In the genomic region with DNA sequence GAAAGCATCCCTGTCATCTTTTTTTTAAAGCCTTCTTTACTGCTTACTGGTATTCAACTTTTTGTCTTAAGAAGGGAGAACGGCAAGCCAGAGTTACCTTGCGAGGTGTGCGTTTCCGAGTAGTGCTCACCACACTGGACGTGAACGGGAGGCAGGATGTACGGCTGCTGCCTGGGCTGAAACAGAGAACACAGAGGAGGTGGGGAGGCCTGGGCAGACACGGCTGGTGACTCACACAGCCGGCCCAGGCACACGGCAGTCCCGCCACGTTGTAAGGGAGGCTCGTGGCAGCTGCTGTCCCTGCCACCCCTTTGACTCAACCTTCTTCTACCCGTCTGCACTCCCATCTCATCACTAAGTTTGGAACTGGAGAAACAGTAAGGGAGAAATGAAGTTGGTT, we compare ENCODE assay signal across 16 cellular contexts.
DNase-seq lines count a peak whose midpoint lies in the region; ATAC-seq, FAIRE-seq and TF ChIP-seq lines count a peak whose summit lies in the region.
"Had no signal": no experiment of that assay in that cellular context is flagged by ENCODE, and none has a peak within 500 bp of the region (broad histone marks: within the 10 kb centered on the region; RNA-seq: fewer than 3 reads in every experiment).

No MANE protein-coding gene starts in this region.

- H3K27ac Mint-ChIP-seq in activated CD4-positive, alpha-beta memory T cell treated with anti-CD3 and anti-CD28 coated beads for 36 hours, result no peak overlapping the region

- intact Hi-C loops in activated CD4-positive, alpha-beta memory T cell treated with anti-CD3 and anti-CD28 coated beads for 36 hours (cut with micrococcal nuclease), result loop anchor here (5.0 kb wide), 1 partner anchor 41 kb away; no protein-coding TSS in a partner anchor

- FAIRE-seq in keratinocyte (lab: Jason Lieb, UNC), result no peak
- FAIRE-seq: colon had no signal

- peak overlapping the region; percentile 25 for H3K4me2 ChIP-seq in keratinocyte (ENCODE audit: control insufficient read depth, extremely low read depth, insufficient read depth, low read depth, low read length)

- no peaks in the 10 kb centered on the region for H3K27me3 ChIP-seq in keratinocyte (ENCODE audit: control insufficient read depth, extremely low read depth, insufficient read depth, low read length)
- H3K27me3 ChIP-seq in WERI-Rb-1 (ENCODE audit: insufficient read depth, low read depth, severe bottlenecking), result no peaks in the 10 kb centered on the region
- H3K27me3 ChIP-seq: heart right ventricle had no signal

- H3K27ac ChIP-seq in keratinocyte (ENCODE audit: control insufficient read depth, insufficient read depth, low read length) (peak overlapping the region; percentile 45), WERI-Rb-1 (no peak overlapping the region)
- H3K27ac ChIP-seq: heart right ventricle had no signal

- peaks cover 2% of the 10 kb centered on the region for H3K4me1 Mint-ChIP-seq in activated CD4-positive, alpha-beta memory T cell treated with anti-CD3 and anti-CD28 coated beads for 36 hours (ENCODE audit: low read depth)

- CTCF ChIA-PET in activated CD4-positive, alpha-beta memory T cell treated with anti-CD3 and anti-CD28 coated beads for 36 hours (lab: Charles Lee), result interaction anchor here (0.8 to 1.2 kb wide), 4 partner anchors 10 to 126 kb away, joined by 3 to 6 read pairs (median 4); no protein-coding TSS in a partner anchor

- H3K9me3 Mint-ChIP-seq in activated CD4-positive, alpha-beta memory T cell treated with anti-CD3 and anti-CD28 coated beads for 36 hours, result no peaks in the 10 kb centered on the region

- H3K4me3 ChIP-seq in keratinocyte (ENCODE audit: control insufficient read depth in 2 of 3, extremely low read depth in 1 of 3, insufficient read depth in 2 of 3, low read depth in 1 of 3, low read length in 3 of 3) (no peak overlapping the region), WERI-Rb-1 (ENCODE audit: low read depth, low read length) (no peak overlapping the region)
- H3K4me3 ChIP-seq: heart right ventricle had no signal

- no peaks in the 10 kb centered on the region for H3K27me3 Mint-ChIP-seq in activated CD4-positive, alpha-beta memory T cell treated with anti-CD3 and anti-CD28 coated beads for 36 hours

- POLR2A ChIA-PET in activated CD4-positive, alpha-beta memory T cell treated with anti-CD3 and anti-CD28 coated beads for 36 hours (lab: Charles Lee), result no interaction called here

- peaks cover 19% of the 10 kb centered on the region for H3K79me2 ChIP-seq in keratinocyte (ENCODE audit: control insufficient read depth, insufficient read depth, low read length)

- DNase-seq in A172 (ENCODE audit: low spot score) (peak; percentile 90), HPDE6-E6E7 (ENCODE audit: extremely low spot score) (peak; percentile 76), keratinocyte (ENCODE audit: low read depth, low spot score) (no peak), UCSD-AML1 (lab: John Stamatoyannopoulos, UW; ENCODE audit: unreplicated experiment) (no peak), NOMO-1 treated with DMSO at 0.1 percent for 48 hours (lab: John Stamatoyannopoulos, UW; ENCODE audit: unreplicated experiment) (no peak), WERI-Rb-1 (no peak)
- DNase-seq in activated CD4-positive, alpha-beta memory T cell treated with anti-CD3 and anti-CD28 coated beads for 36 hours, result peak; percentile 15
- DNase-seq: activated T-cell treated with anti-CD3 and anti-CD28 coated beads, Interleukin-2, amount 50 U/mL, for 48 hours; AML-193; H7; heart right ventricle; NCI-H1048; right cardiac atrium; T-helper 9 cell had no signal

- peaks cover 34 to 53% of the 10 kb centered on the region in 2 experiments for H3K36me3 ChIP-seq in keratinocyte (ENCODE audit: control insufficient read depth in 2 of 2, extremely low read depth in 1 of 2, insufficient read depth in 2 of 2, low read length in 2 of 2)
- no peaks in the 10 kb centered on the region for H3K36me3 ChIP-seq in WERI-Rb-1

- H3K9ac ChIP-seq in keratinocyte (ENCODE audit: control insufficient read depth, extremely low read depth, insufficient read depth, low read length), result peak overlapping the region; percentile 28

- H3K36me3 Mint-ChIP-seq in activated CD4-positive, alpha-beta memory T cell treated with anti-CD3 and anti-CD28 coated beads for 36 hours, result no peaks in the 10 kb centered on the region

- H3K4me3 Mint-ChIP-seq in activated CD4-positive, alpha-beta memory T cell treated with anti-CD3 and anti-CD28 coated beads for 36 hours, result no peak overlapping the region

- ATAC-seq in HG03045 (IDR thresholded peaks at IDR 0.05; ENCODE audit: unreplicated experiment), result no peak
- ATAC-seq: heart right ventricle had no signal

- H4K20me1 ChIP-seq in keratinocyte (ENCODE audit: control insufficient read depth, extremely low read depth, insufficient read depth, low read length), result no peaks in the 10 kb centered on the region

- dilution Hi-C loops in keratinocyte (cut with MboI; ENCODE audit: extremely low pct_ligation_motif_present, low sequenced_read_pairs), result no loop called here

- H3K9me3 ChIP-seq in keratinocyte (ENCODE audit: control insufficient read depth, low read depth, low read length), result no peaks in the 10 kb centered on the region
- no peaks in the 10 kb centered on the region for H3K9me3 ChIP-seq in WERI-Rb-1 (ENCODE audit: severe bottlenecking)
- H3K9me3 ChIP-seq: heart right ventricle had no signal

- H3K4me1 ChIP-seq in keratinocyte (ENCODE audit: control insufficient read depth, extremely low read depth, insufficient read depth, low read length), result peaks cover 11% of the 10 kb centered on the region
- H3K4me1 ChIP-seq: heart right ventricle had no signal

- TF ChIP-seq CTCF in keratinocyte (optimal IDR thresholded peaks at IDR 0.05 in 1 of 3, IDR thresholded peaks at IDR 0.05 in 1 of 3, conservative IDR thresholded peaks at IDR 0.05 in 1 of 3; ENCODE audit: extremely low read depth in 1 of 3, insufficient read depth in 2 of 3, low read length in 3 of 3), result no peak
- TF ChIP-seq CTCF in WERI-Rb-1 (IDR thresholded peaks at IDR 0.05; ENCODE audit: low read depth, low read length), result no peak

- no peaks in the 10 kb centered on the region for H3K9me1 ChIP-seq in keratinocyte (ENCODE audit: control insufficient read depth, extremely low read depth, insufficient read depth, low read length)

- H2AFZ ChIP-seq in keratinocyte (ENCODE audit: control insufficient read depth, low read length), result no peak overlapping the region

Comparison
In these comparisons a context has a peak if more than half of its experiments do, and no peak if none do; other contexts are left out.
1. DNase-seq: peak in A172 (single experiment), HPDE6-E6E7 (single experiment) and activated CD4-positive, alpha-beta memory T cell treated with anti-CD3 and anti-CD28 coated beads for 36 hours (single experiment); none in keratinocyte (single experiment), UCSD-AML1 (single experiment), NOMO-1 treated with DMSO at 0.1 percent for 48 hours (single experiment) and WERI-Rb-1 (single experiment).